In genomic region chr1:89900323-89900722, GRCh38 we compare ENCODE assay signal across 15 cellular contexts.
DNase-seq lines count a peak whose midpoint lies in the region; ATAC-seq and TF ChIP-seq lines count a peak whose summit lies in the region.
"Had no signal": no experiment of that assay in that cellular context is flagged by ENCODE, and none has a peak within 500 bp of the region (broad histone marks: within the 10 kb centered on the region; RNA-seq: fewer than 3 reads in every experiment).

No MANE protein-coding gene starts in this region.

- H2BK15ac ChIP-seq in H9 (ENCODE audit: low read depth, low read length) = no peak overlapping the region

- no peak for ATAC-seq in activated B cell treated with CpG ODN at 0.5 μM for 24 hours (ENCODE audit: low read depth)
- ATAC-seq: Panc1, Right ventricle myocardium inferior had no signal

- H3K18ac ChIP-seq in H9 (ENCODE audit: insufficient read length, low read depth, low read length) = no peak overlapping the region

- no peak overlapping the region for H3K4ac ChIP-seq in H9 (ENCODE audit: low read depth, low read length)

- H3K9me3 ChIP-seq in H9 (ENCODE audit: control insufficient read depth, low read depth, low read length) (no peaks in the 10 kb centered on the region), osteoblast (ENCODE audit: low read depth, low read length) (no peaks in the 10 kb centered on the region)
- H3K9me3 ChIP-seq: HAP-1 had no signal

- H4K8ac ChIP-seq in H9 (replicated peaks; ENCODE audit: insufficient read length, low read depth, low read length) = no peak overlapping the region

- H2AK5ac ChIP-seq in H9 (ENCODE audit: insufficient read length, low read length) = no peak overlapping the region

- H3K79me1 ChIP-seq in H9 (ENCODE audit: insufficient read depth, low read depth, low read length, poor library complexity, severe bottlenecking) = peaks cover 6% of the 10 kb centered on the region

- H4K5ac ChIP-seq in H9 (ENCODE audit: insufficient read length, low read depth, low read length) = no peak overlapping the region

- no peaks in the 10 kb centered on the region for H3K36me3 ChIP-seq in osteoblast (ENCODE audit: insufficient read depth, low read length)

- H3K79me2 ChIP-seq in H9 (ENCODE audit: insufficient read depth, low read length) (peaks cover 6% of the 10 kb centered on the region; the same call in 1 of the 2 replicates), osteoblast (ENCODE audit: insufficient read depth, low read length) (peaks cover 9% of the 10 kb centered on the region)

- TF ChIP-seq CTCF in H9 (conservative IDR thresholded peaks at IDR 0.05) = no peak
- TF ChIP-seq CTCF in activated B cell treated with CpG ODN at 0.5 μM for 24 hours (IDR thresholded peaks at IDR 0.05) = no peak
- no peak for TF ChIP-seq CTCF in progenitor cell of endocrine pancreas (IDR thresholded peaks at IDR 0.05; ENCODE audit: unreplicated experiment)
- TF ChIP-seq CTCF in osteoblast (IDR thresholded peaks at IDR 0.05; ENCODE audit: extremely low read depth, low read depth, low read length) = no peak

- H3K36me3 Mint-ChIP-seq in activated naive CD8-positive, alpha-beta T cell = peaks cover 13% of the 10 kb centered on the region
- H3K36me3 Mint-ChIP-seq in activated naive CD8-positive, alpha-beta T cell treated with anti-CD3 and anti-CD28 coated beads for 36 hours = peaks cover 7% of the 10 kb centered on the region
- H3K36me3 Mint-ChIP-seq in H9 (ENCODE audit: insufficient read depth in 1 of 3, low read depth in 3 of 3) (no peaks in the 10 kb centered on the region; a peak in 2 of 7 replicates), activated B cell treated with CpG ODN at 0.5 μM for 24 hours (ENCODE audit: low read depth) (peaks cover 27% of the 10 kb centered on the region), progenitor cell of endocrine pancreas (ENCODE audit: insufficient read depth) (peaks cover 1% of the 10 kb centered on the region)

- no peak overlapping the region for H3K9ac ChIP-seq in H9 (ENCODE audit: extremely low read depth, insufficient read length, low read length)

- no peak overlapping the region for H3K56ac ChIP-seq in H9 (ENCODE audit: insufficient read length, low read depth, low read length)

- H3K27ac Mint-ChIP-seq in activated naive CD8-positive, alpha-beta T cell = peak overlapping the region; percentile 17
- no peak overlapping the region for H3K27ac Mint-ChIP-seq in activated naive CD8-positive, alpha-beta T cell treated with anti-CD3 and anti-CD28 coated beads for 36 hours
- 0 out of 7 replicates have a peak overlapping the region, but pooled peaks of 2 of the 3 experiments have one; percentile 2 to 22 for H3K27ac Mint-ChIP-seq in H9
- peak overlapping the region; percentile 10 for H3K27ac Mint-ChIP-seq in activated B cell treated with CpG ODN at 0.5 μM for 24 hours
- H3K27ac Mint-ChIP-seq in progenitor cell of endocrine pancreas = peak overlapping the region; percentile 67

- DNase-seq in activated naive CD8-positive, alpha-beta T cell treated with anti-CD3 and anti-CD28 coated beads for 36 hours = no peak
- DNase-seq in H9 (no peak), activated B cell treated with CpG ODN at 0.5 μM for 24 hours (no peak), progenitor cell of endocrine pancreas (ENCODE audit: low spot score, unreplicated experiment) (no peak), DMS 273 (lab: John Stamatoyannopoulos, UW; ENCODE audit: unreplicated experiment) (no peak), EL (no peak), osteoblast (ENCODE audit: insufficient read length, low spot score, missing footprints) (no peak)
- DNase-seq: CD4-positive, alpha-beta memory T cell; NCI-H1417 treated with DMSO at 0.1 percent for 48 hours; NCI-H2029 treated with DMSO at 0.1 percent for 48 hours; NCI-H774 had no signal

- H2BK12ac ChIP-seq in H9 (ENCODE audit: insufficient read length, low read depth, low read length) = no peak overlapping the region

- POLR2A ChIA-PET in activated B cell treated with CpG ODN at 0.5 μM for 24 hours (lab: Charles Lee) = no interaction called here

- peaks cover 48% of the 10 kb centered on the region for H3K4me1 Mint-ChIP-seq in activated naive CD8-positive, alpha-beta T cell (ENCODE audit: low read depth)
- peaks cover 32% of the 10 kb centered on the region for H3K4me1 Mint-ChIP-seq in activated naive CD8-positive, alpha-beta T cell treated with anti-CD3 and anti-CD28 coated beads for 36 hours
- H3K4me1 Mint-ChIP-seq in H9 = peaks cover 57 to 66% of the 10 kb centered on the region in 2 experiments
- peaks cover 47% of the 10 kb centered on the region for H3K4me1 Mint-ChIP-seq in activated B cell treated with CpG ODN at 0.5 μM for 24 hours
- H3K4me1 Mint-ChIP-seq in progenitor cell of endocrine pancreas (ENCODE audit: low read depth) = peaks cover 24% of the 10 kb centered on the region

- H4K91ac ChIP-seq in H9 (ENCODE audit: insufficient read length, low read depth, low read length) = no peak overlapping the region

- no peak overlapping the region for H2BK5ac ChIP-seq in H9 (ENCODE audit: insufficient read length, low read length)

- H3K27ac ChIP-seq in H9 (ENCODE audit: insufficient read length, low read depth, low read length) (no peak overlapping the region), osteoblast (ENCODE audit: low read depth, low read length) (no peak overlapping the region)

- H3K4me2 ChIP-seq in H9 (ENCODE audit: insufficient read depth, insufficient read length, low read length) = no peak overlapping the region
- H3K4me2 ChIP-seq in osteoblast (ENCODE audit: insufficient read depth, low read length) = no peak overlapping the region

- no CpG with 5 or more reads among the region's 2 CpGs for WGBS in H9 (ENCODE audit: extremely low coverage, insufficient read length, low lambda C conversion rate)

- intact Hi-C loops in activated B cell treated with CpG ODN at 0.5 μM for 24 hours (cut with micrococcal nuclease) = no loop called here

- no peak overlapping the region for H3K14ac ChIP-seq in H9 (ENCODE audit: insufficient read depth, low read length)

- no peak overlapping the region for H3K4me3 Mint-ChIP-seq in activated naive CD8-positive, alpha-beta T cell
- H3K4me3 Mint-ChIP-seq in activated naive CD8-positive, alpha-beta T cell treated with anti-CD3 and anti-CD28 coated beads for 36 hours = no peak overlapping the region
- no peak overlapping the region; a peak in 1 of 5 replicates for H3K4me3 Mint-ChIP-seq in H9
- no peak overlapping the region for H3K4me3 Mint-ChIP-seq in activated B cell treated with CpG ODN at 0.5 μM for 24 hours
- H3K4me3 Mint-ChIP-seq in progenitor cell of endocrine pancreas (ENCODE audit: low read depth) = no peak overlapping the region
- H3K4me3 Mint-ChIP-seq: CD4-positive, alpha-beta memory T cell had no signal

- H3T11ph ChIP-seq in H9 (ENCODE audit: low read length) = no peak overlapping the region

- CTCF ChIA-PET in activated B cell treated with CpG ODN at 0.5 μM for 24 hours (lab: Charles Lee) = no interaction called here

- H3K9me3 Mint-ChIP-seq in activated naive CD8-positive, alpha-beta T cell (ENCODE audit: low read depth) = no peaks in the 10 kb centered on the region
- H3K9me3 Mint-ChIP-seq in activated naive CD8-positive, alpha-beta T cell treated with anti-CD3 and anti-CD28 coated beads for 36 hours = no peaks in the 10 kb centered on the region
- H3K9me3 Mint-ChIP-seq in H9 (no peaks in the 10 kb centered on the region), activated B cell treated with CpG ODN at 0.5 μM for 24 hours (no peaks in the 10 kb centered on the region), progenitor cell of endocrine pancreas (ENCODE audit: low read depth) (no peaks in the 10 kb centered on the region)
- H3K9me3 Mint-ChIP-seq: CD4-positive, alpha-beta memory T cell had no signal

- H3K23me2 ChIP-seq in H9 (ENCODE audit: insufficient read length, low read depth, low read length, poor library complexity, severe bottlenecking) = no peaks in the 10 kb centered on the region

- H2AFZ ChIP-seq in H9 (ENCODE audit: low read length) = no peak overlapping the region
- no peak overlapping the region for H2AFZ ChIP-seq in osteoblast (ENCODE audit: low read length)

- no peak overlapping the region for H2BK20ac ChIP-seq in H9 (ENCODE audit: low read depth, low read length, poor library complexity, severe bottlenecking)

- H4K20me1 ChIP-seq in H9 (ENCODE audit: control insufficient read depth, insufficient read depth, insufficient read length) (no peaks in the 10 kb centered on the region), osteoblast (ENCODE audit: insufficient read depth, low read length) (no peaks in the 10 kb centered on the region)

- H3K23ac ChIP-seq in H9 (ENCODE audit: insufficient read length, low read depth, low read length) = no peak overlapping the region

- H3K4me1 ChIP-seq in H9 (ENCODE audit: insufficient read depth, low read length) = peaks cover 14% of the 10 kb centered on the region
- peaks cover 37% of the 10 kb centered on the region for H3K4me1 ChIP-seq in osteoblast (ENCODE audit: insufficient read depth, low read length)

- H3K27me3 Mint-ChIP-seq in activated naive CD8-positive, alpha-beta T cell = no peaks in the 10 kb centered on the region
- no peaks in the 10 kb centered on the region for H3K27me3 Mint-ChIP-seq in activated naive CD8-positive, alpha-beta T cell treated with anti-CD3 and anti-CD28 coated beads for 36 hours
- H3K27me3 Mint-ChIP-seq in H9 (ENCODE audit: low read depth) (no peaks in the 10 kb centered on the region), activated B cell treated with CpG ODN at 0.5 μM for 24 hours (no peaks in the 10 kb centered on the region), progenitor cell of endocrine pancreas (no peaks in the 10 kb centered on the region)
- H3K27me3 Mint-ChIP-seq: CD4-positive, alpha-beta memory T cell had no signal

- H3K27me3 ChIP-seq in H9 (ENCODE audit: insufficient read depth, low read length) = no peaks in the 10 kb centered on the region
- H3K27me3 ChIP-seq in osteoblast (ENCODE audit: insufficient read depth, low read length) = no peaks in the 10 kb centered on the region

- no peak overlapping the region for H3K4me3 ChIP-seq in osteoblast (ENCODE audit: insufficient read depth, low read length)
- H3K4me3 ChIP-seq: HAP-1 had no signal

- H2BK120ac ChIP-seq in H9 (ENCODE audit: low read depth, low read length, poor library complexity, severe bottlenecking) = no peak overlapping the region
